Comparison of ENCODE assay signal across 1 cellular context in the genomic region with DNA sequence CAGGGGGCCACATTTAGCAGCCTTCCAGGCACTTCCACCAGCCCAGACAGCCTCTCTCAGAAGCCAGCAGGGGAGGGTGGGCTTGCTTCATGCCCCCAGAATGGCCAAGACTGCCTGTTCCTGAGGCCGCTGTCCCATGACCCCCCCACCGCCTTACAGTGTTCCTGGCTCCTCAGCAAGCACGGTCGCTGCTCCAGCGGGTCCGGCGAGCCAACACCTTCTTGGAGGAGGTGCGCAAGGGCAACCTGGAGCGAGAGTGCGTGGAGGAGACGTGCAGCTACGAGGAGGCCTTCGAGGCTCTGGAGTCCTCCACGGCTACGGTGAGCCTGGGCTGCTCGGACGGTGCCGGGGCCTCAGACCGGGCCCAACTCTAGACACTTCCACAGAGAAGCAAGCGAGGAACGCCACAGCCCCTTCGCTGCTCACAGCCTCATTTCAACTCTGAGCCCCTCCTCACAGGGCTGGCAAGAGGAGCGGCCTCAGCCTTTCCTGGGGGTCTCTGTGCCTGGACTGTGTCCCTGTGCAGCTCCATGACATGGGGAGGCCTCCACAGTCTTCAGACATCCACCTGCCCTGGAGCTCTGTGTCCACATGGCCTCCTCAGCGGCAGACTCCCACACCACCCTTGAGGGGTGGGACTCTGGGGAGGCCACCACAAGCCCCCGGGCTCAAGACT.
TF ChIP-seq lines count a peak whose summit lies in the region.

No MANE protein-coding gene starts in this region.

TF ChIP-seq in HepG2, 621 proteins besides CTCF, POLR2A, EP300 and RAD21 (continued from another document and continues in another):
- TF ChIP-seq MIER3 (CRISPR knock-in tag; IDR thresholded peaks at IDR 0.05; ENCODE audit: borderline replicate concordance) (no peak), GFI1 (CRISPR knock-in tag; IDR thresholded peaks at IDR 0.05; ENCODE audit: borderline replicate concordance) (no peak), TCF12 (IDR thresholded peaks at IDR 0.05) (no peak), TCF12 (CRISPR knock-in tag; IDR thresholded peaks at IDR 0.05) (no peak), NFYC (CRISPR knock-in tag; IDR thresholded peaks at IDR 0.05) (no peak), ZNF746 (CRISPR knock-in tag; IDR thresholded peaks at IDR 0.05) (no peak), ISX (CRISPR knock-in tag; conservative IDR thresholded peaks at IDR 0.05) (no peak), TP53 (CRISPR knock-in tag; conservative IDR thresholded peaks at IDR 0.05) (no peak), RCOR2 (CRISPR knock-in tag; IDR thresholded peaks at IDR 0.05) (no peak), ZNF484 (CRISPR knock-in tag; IDR thresholded peaks at IDR 0.05; ENCODE audit: borderline replicate concordance, low read depth) (no peak), NCOA1 (CRISPR knock-in tag; IDR thresholded peaks at IDR 0.05) (no peak), THAP11 (CRISPR knock-in tag; IDR thresholded peaks at IDR 0.05) (no peak), JARID2 (CRISPR knock-in tag; IDR thresholded peaks at IDR 0.05; ENCODE audit: insufficient replicate concordance) (no peak), ZNF431 (CRISPR knock-in tag; IDR thresholded peaks at IDR 0.05; ENCODE audit: borderline replicate concordance, low read depth) (peak; percentile 47; the same call in 1 of the 2 replicates), FOXM1 (CRISPR knock-in tag; IDR thresholded peaks at IDR 0.05) (no peak), GATA4 (IDR thresholded peaks at IDR 0.05; ENCODE audit: borderline replicate concordance, low read depth) (no peak), ZNF605 (CRISPR knock-in tag; IDR thresholded peaks at IDR 0.05) (peak; percentile 0), SIX4 (CRISPR knock-in tag; IDR thresholded peaks at IDR 0.05) (no peak), KDM6A (CRISPR knock-in tag; IDR thresholded peaks at IDR 0.05; ENCODE audit: low read depth) (no peak), HNRNPLL (IDR thresholded peaks at IDR 0.05; ENCODE audit: low read depth, low read length, poor library complexity, severe bottlenecking) (no peak), ZNF577 (CRISPR knock-in tag; IDR thresholded peaks at IDR 0.05; ENCODE audit: borderline replicate concordance, low read depth) (no peak), ZSCAN22 (CRISPR knock-in tag; IDR thresholded peaks at IDR 0.05) (no peak), PAX8 (CRISPR knock-in tag; IDR thresholded peaks at IDR 0.05; ENCODE audit: borderline replicate concordance) (0 out of 2 replicates have a peak, but pooled peaks have one; percentile 13), SPEN (CRISPR knock-in tag; IDR thresholded peaks at IDR 0.05; ENCODE audit: low read depth) (0 out of 2 replicates have a peak, but pooled peaks have one; percentile 13), JUNB (CRISPR knock-in tag; IDR thresholded peaks at IDR 0.05; ENCODE audit: borderline replicate concordance) (no peak)
- TF ChIP-seq, protein P1, sequence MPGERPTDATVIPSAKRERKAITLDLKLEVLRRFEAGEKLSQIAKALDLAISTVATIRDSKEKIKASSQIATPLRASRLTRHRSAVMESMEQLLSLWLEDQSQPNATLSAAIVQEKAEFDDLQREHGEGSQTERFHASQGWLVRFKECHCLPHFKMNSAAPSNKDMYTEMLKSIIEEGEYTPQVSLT (CRISPR knock-in tag; IDR thresholded peaks at IDR 0.05; ENCODE audit: borderline replicate concordance, low read depth) = no peak
- TF ChIP-seq, protein P2, sequence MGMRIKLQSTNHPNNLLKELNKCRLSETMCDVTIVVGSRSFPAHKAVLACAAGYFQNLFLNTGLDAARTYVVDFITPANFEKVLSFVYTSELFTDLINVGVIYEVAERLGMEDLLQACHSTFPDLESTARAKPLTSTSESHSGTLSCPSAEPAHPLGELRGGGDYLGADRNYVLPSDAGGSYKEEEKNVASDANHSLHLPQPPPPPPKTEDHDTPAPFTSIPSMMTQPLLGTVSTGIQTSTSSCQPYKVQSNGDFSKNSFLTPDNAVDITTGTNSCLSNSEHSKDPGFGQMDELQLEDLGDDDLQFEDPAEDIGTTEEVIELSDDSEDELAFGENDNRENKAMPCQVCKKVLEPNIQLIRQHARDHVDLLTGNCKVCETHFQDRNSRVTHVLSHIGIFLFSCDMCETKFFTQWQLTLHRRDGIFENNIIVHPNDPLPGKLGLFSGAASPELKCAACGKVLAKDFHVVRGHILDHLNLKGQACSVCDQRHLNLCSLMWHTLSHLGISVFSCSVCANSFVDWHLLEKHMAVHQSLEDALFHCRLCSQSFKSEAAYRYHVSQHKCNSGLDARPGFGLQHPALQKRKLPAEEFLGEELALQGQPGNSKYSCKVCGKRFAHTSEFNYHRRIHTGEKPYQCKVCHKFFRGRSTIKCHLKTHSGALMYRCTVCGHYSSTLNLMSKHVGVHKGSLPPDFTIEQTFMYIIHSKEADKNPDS (CRISPR knock-in tag; IDR thresholded peaks at IDR 0.05) = no peak
- TF ChIP-seq, protein P3, sequence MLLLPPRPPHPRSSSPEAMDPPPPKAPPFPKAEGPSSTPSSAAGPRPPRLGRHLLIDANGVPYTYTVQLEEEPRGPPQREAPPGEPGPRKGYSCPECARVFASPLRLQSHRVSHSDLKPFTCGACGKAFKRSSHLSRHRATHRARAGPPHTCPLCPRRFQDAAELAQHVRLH (CRISPR knock-in tag; IDR thresholded peaks at IDR 0.05; ENCODE audit: borderline replicate concordance, low read depth) = no peak
- TF ChIP-seq, protein P4, sequence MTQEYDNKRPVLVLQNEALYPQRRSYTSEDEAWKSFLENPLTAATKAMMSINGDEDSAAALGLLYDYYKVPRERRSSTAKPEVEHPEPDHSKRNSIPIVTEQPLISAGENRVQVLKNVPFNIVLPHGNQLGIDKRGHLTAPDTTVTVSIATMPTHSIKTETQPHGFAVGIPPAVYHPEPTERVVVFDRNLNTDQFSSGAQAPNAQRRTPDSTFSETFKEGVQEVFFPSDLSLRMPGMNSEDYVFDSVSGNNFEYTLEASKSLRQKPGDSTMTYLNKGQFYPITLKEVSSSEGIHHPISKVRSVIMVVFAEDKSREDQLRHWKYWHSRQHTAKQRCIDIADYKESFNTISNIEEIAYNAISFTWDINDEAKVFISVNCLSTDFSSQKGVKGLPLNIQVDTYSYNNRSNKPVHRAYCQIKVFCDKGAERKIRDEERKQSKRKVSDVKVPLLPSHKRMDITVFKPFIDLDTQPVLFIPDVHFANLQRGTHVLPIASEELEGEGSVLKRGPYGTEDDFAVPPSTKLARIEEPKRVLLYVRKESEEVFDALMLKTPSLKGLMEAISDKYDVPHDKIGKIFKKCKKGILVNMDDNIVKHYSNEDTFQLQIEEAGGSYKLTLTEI (CRISPR knock-in tag; conservative IDR thresholded peaks at IDR 0.05) = no peak
- TF ChIP-seq, protein P5, sequence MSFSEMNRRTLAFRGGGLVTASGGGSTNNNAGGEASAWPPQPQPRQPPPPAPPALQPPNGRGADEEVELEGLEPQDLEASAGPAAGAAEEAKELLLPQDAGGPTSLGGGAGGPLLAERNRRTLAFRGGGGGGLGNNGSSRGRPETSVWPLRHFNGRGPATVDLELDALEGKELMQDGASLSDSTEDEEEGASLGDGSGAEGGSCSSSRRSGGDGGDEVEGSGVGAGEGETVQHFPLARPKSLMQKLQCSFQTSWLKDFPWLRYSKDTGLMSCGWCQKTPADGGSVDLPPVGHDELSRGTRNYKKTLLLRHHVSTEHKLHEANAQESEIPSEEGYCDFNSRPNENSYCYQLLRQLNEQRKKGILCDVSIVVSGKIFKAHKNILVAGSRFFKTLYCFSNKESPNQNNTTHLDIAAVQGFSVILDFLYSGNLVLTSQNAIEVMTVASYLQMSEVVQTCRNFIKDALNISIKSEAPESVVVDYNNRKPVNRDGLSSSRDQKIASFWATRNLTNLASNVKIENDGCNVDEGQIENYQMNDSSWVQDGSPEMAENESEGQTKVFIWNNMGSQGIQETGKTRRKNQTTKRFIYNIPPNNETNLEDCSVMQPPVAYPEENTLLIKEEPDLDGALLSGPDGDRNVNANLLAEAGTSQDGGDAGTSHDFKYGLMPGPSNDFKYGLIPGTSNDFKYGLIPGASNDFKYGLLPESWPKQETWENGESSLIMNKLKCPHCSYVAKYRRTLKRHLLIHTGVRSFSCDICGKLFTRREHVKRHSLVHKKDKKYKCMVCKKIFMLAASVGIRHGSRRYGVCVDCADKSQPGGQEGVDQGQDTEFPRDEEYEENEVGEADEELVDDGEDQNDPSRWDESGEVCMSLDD (CRISPR knock-in tag; IDR thresholded peaks at IDR 0.05; ENCODE audit: borderline replicate concordance) = no peak
- TF ChIP-seq, protein P6, sequence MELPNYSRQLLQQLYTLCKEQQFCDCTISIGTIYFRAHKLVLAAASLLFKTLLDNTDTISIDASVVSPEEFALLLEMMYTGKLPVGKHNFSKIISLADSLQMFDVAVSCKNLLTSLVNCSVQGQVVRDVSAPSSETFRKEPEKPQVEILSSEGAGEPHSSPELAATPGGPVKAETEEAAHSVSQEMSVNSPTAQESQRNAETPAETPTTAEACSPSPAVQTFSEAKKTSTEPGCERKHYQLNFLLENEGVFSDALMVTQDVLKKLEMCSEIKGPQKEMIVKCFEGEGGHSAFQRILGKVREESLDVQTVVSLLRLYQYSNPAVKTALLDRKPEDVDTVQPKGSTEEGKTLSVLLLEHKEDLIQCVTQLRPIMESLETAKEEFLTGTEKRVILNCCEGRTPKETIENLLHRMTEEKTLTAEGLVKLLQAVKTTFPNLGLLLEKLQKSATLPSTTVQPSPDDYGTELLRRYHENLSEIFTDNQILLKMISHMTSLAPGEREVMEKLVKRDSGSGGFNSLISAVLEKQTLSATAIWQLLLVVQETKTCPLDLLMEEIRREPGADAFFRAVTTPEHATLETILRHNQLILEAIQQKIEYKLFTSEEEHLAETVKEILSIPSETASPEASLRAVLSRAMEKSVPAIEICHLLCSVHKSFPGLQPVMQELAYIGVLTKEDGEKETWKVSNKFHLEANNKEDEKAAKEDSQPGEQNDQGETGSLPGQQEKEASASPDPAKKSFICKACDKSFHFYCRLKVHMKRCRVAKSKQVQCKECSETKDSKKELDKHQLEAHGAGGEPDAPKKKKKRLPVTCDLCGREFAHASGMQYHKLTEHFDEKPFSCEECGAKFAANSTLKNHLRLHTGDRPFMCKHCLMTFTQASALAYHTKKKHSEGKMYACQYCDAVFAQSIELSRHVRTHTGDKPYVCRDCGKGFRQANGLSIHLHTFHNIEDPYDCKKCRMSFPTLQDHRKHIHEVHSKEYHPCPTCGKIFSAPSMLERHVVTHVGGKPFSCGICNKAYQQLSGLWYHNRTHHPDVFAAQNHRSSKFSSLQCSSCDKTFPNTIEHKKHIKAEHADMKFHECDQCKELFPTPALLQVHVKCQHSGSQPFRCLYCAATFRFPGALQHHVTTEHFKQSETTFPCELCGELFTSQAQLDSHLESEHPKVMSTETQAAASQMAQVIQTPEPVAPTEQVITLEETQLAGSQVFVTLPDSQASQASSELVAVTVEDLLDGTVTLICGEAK (IDR thresholded peaks at IDR 0.05) = no peak
- TF ChIP-seq, protein P6 (CRISPR knock-in tag; IDR thresholded peaks at IDR 0.05) = no peak
- TF ChIP-seq, protein P7, sequence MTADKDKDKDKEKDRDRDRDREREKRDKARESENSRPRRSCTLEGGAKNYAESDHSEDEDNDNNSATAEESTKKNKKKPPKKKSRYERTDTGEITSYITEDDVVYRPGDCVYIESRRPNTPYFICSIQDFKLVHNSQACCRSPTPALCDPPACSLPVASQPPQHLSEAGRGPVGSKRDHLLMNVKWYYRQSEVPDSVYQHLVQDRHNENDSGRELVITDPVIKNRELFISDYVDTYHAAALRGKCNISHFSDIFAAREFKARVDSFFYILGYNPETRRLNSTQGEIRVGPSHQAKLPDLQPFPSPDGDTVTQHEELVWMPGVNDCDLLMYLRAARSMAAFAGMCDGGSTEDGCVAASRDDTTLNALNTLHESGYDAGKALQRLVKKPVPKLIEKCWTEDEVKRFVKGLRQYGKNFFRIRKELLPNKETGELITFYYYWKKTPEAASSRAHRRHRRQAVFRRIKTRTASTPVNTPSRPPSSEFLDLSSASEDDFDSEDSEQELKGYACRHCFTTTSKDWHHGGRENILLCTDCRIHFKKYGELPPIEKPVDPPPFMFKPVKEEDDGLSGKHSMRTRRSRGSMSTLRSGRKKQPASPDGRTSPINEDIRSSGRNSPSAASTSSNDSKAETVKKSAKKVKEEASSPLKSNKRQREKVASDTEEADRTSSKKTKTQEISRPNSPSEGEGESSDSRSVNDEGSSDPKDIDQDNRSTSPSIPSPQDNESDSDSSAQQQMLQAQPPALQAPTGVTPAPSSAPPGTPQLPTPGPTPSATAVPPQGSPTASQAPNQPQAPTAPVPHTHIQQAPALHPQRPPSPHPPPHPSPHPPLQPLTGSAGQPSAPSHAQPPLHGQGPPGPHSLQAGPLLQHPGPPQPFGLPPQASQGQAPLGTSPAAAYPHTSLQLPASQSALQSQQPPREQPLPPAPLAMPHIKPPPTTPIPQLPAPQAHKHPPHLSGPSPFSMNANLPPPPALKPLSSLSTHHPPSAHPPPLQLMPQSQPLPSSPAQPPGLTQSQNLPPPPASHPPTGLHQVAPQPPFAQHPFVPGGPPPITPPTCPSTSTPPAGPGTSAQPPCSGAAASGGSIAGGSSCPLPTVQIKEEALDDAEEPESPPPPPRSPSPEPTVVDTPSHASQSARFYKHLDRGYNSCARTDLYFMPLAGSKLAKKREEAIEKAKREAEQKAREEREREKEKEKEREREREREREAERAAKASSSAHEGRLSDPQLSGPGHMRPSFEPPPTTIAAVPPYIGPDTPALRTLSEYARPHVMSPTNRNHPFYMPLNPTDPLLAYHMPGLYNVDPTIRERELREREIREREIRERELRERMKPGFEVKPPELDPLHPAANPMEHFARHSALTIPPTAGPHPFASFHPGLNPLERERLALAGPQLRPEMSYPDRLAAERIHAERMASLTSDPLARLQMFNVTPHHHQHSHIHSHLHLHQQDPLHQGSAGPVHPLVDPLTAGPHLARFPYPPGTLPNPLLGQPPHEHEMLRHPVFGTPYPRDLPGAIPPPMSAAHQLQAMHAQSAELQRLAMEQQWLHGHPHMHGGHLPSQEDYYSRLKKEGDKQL (CRISPR knock-in tag; IDR thresholded peaks at IDR 0.05; ENCODE audit: low read depth) = 0 out of 2 replicates have a peak, but pooled peaks have one; percentile 14
